Comparison of ENCODE assay signal across 8 cellular contexts in the genomic region with DNA sequence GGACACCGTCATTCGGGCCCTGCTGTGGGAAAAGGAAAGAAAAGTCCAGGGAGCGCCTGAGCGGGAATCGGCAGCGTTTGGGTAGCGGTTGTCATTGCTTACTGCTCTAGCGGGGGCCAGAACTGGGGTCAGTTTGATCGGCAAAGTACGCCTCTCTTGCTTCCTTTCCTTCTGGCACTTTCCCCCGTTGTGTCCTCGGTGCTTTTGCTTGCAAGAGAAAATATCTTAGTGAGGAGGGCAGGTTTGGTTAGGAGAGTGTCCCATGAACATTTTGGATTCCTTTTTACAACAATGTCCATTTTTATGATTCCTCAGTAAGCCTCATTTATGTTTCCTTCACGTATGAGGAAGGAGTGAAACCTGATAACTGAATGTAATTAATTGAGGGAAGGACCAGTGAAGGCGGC. TPM values are rescaled to one million over a fixed set of nuclear protein-coding genes. Genes with fewer than 3 reads are reported as not detected.
DNase-seq lines count a peak whose midpoint lies in the region; ATAC-seq and TF ChIP-seq lines count a peak whose summit lies in the region.

No MANE protein-coding gene starts in this region.

- no peaks in the 10 kb centered on the region for H3K9me3 Mint-ChIP-seq in CD4-positive, CD25-positive, alpha-beta regulatory T cell

- peak overlapping the region; percentile 93 for H3K9ac ChIP-seq in HUES64 (ENCODE audit: low read depth, low read length)

- DNase-seq in CD4-positive, CD25-positive, alpha-beta regulatory T cell: no peak
- DNase-seq in ascending aorta (ENCODE audit: low spot score in 2 of 2) (no peak), lower leg skin (ENCODE audit: low spot score in 2 of 2) (no peak), ureter (ENCODE audit: low spot score) (peak; percentile 44), HCEC 1CT (no peak), middle frontal gyrus (ENCODE audit: extremely low spot score, low spot score) (no peak)

- peak overlapping the region; percentile 63 to 90 (median 81) for H3K27ac Mint-ChIP-seq in CD4-positive, CD25-positive, alpha-beta regulatory T cell

- H3K27ac ChIP-seq in CD4-positive, CD25-positive, alpha-beta regulatory T cell (ENCODE audit: insufficient read depth, low read length, poor library complexity, severe bottlenecking): peak overlapping the region; percentile 1
- H3K27ac ChIP-seq in HUES64 (ENCODE audit: low read depth, low read length) (peak overlapping the region; percentile 78; the same call in 1 of the 2 replicates), ascending aorta (peak overlapping the region; percentile 70 to 82)

- H3K9me3 ChIP-seq in CD4-positive, CD25-positive, alpha-beta regulatory T cell (ENCODE audit: control insufficient read depth in 2 of 2, low read length in 2 of 2): no peaks in the 10 kb centered on the region
- H3K9me3 ChIP-seq in HUES64 (ENCODE audit: insufficient read depth, low read depth, low read length) (no peaks in the 10 kb centered on the region), ascending aorta (no peaks in the 10 kb centered on the region)

- peaks cover 20% of the 10 kb centered on the region for H3K36me3 Mint-ChIP-seq in CD4-positive, CD25-positive, alpha-beta regulatory T cell

- ATAC-seq in CD4-positive, CD25-positive, alpha-beta regulatory T cell (ENCODE audit: low read depth in 2 of 2): no peak
- ATAC-seq in GM19328 (IDR thresholded peaks at IDR 0.05; ENCODE audit: unreplicated experiment): no peak

- peak overlapping the region; percentile 81 for H3K4me3 ChIP-seq in CD4-positive, CD25-positive, alpha-beta regulatory T cell (ENCODE audit: low read depth, low read length)
- H3K4me3 ChIP-seq in HUES64 (ENCODE audit: low read length): peak overlapping the region; percentile 89
- peak overlapping the region; percentile 96 to 97 for H3K4me3 ChIP-seq in ascending aorta
- peak overlapping the region; percentile 97 for H3K4me3 ChIP-seq in lower leg skin (ENCODE audit: low read depth, poor library complexity, severe bottlenecking)

- no peak for TF ChIP-seq POLR2A in lower leg skin (IDR thresholded peaks at IDR 0.05)

- no peaks in the 10 kb centered on the region for H3K27me3 Mint-ChIP-seq in CD4-positive, CD25-positive, alpha-beta regulatory T cell

- TF ChIP-seq CTCF in ascending aorta (IDR thresholded peaks at IDR 0.05) (no peak), lower leg skin (IDR thresholded peaks at IDR 0.05) (no peak)

- H3K4me1 ChIP-seq in CD4-positive, CD25-positive, alpha-beta regulatory T cell (ENCODE audit: control insufficient read depth, insufficient read depth, low read length, poor library complexity, severe bottlenecking): peaks cover 17% of the 10 kb centered on the region
- H3K4me1 ChIP-seq in HUES64 (ENCODE audit: insufficient read depth, low read length) (peaks cover 10% of the 10 kb centered on the region), ascending aorta (peaks cover 0 to 9% of the 10 kb centered on the region in 2 donors)

- intact Hi-C loops in ascending aorta (cut with DNase I) (loop anchor here (5.0 kb wide), 4 partner anchors 176 to 964 kb away; partner anchors contain the start of genes ARMH1, ATP6V0B, DPH2 and HYI), lower leg skin (cut with DNase I; ENCODE audit: low total_unique reads) (no loop called here)

- H3K36me3 ChIP-seq in CD4-positive, CD25-positive, alpha-beta regulatory T cell (ENCODE audit: control insufficient read depth, insufficient read depth, low read length): peaks cover 25% of the 10 kb centered on the region
- H3K36me3 ChIP-seq in HUES64 (ENCODE audit: insufficient read depth, low read length): peaks cover 19% of the 10 kb centered on the region
- H3K36me3 ChIP-seq in ascending aorta: peaks cover 18 to 20% of the 10 kb centered on the region in 2 donors

- no peaks in the 10 kb centered on the region for H3K27me3 ChIP-seq in CD4-positive, CD25-positive, alpha-beta regulatory T cell (ENCODE audit: control insufficient read depth, insufficient read depth, low read length)
- no peaks in the 10 kb centered on the region for H3K27me3 ChIP-seq in HUES64 (ENCODE audit: insufficient read depth, low read length)
- no peaks in the 10 kb centered on the region for H3K27me3 ChIP-seq in ascending aorta

- H3K4me3 Mint-ChIP-seq in CD4-positive, CD25-positive, alpha-beta regulatory T cell: peak overlapping the region; percentile 88 to 95 (median 90)

- 3% methylated on average over 12 of the region's 14 CpGs for WGBS in HUES64
- WGBS in lower leg skin, 2 donors: 0 to 1% methylated on average over 14 of the region's 14 CpGs

- peaks cover 6 to 42% (median 25%) of the 10 kb centered on the region in 4 donors for H3K4me1 Mint-ChIP-seq in CD4-positive, CD25-positive, alpha-beta regulatory T cell

RNA-seq across cellular contexts. Expression of gene ST3GAL3, which starts 0.7 kb away (rescaled TPM):
- total RNA-seq in CD4-positive, CD25-positive, alpha-beta regulatory T cell: 25.0 TPM
- polyA plus RNA-seq in CD4-positive, CD25-positive, alpha-beta regulatory T cell: 1 to 10 TPM; 5.7 to 9.6 (median 8.3) TPM
- polyA plus RNA-seq in HUES64 (2013, experiment 1 of 2): 9.0 TPM
- polyA plus RNA-seq in HUES64 (2013, experiment 2 of 2): 12.8 TPM
- total RNA-seq in ascending aorta (34.3 TPM), lower leg skin (10 to 100 TPM in 1 of 4 donors, 1 to 10 TPM in 3; 6.9 to 10.5 (median 8.0) TPM), ureter (39.5 TPM)

RNA-seq across cellular contexts. Expression of gene KDM4A, which starts 58.1 kb away (rescaled TPM):
- total RNA-seq in CD4-positive, CD25-positive, alpha-beta regulatory T cell: 48.4 TPM
- 10 to 100 TPM in 2 of 4 donors, 1 to 10 TPM in 2; 8.0 to 10.6 (median 9.9) TPM for polyA plus RNA-seq in CD4-positive, CD25-positive, alpha-beta regulatory T cell
- polyA plus RNA-seq in HUES64 (2013, experiment 1 of 2): 52.2 TPM
- polyA plus RNA-seq in HUES64 (2013, experiment 2 of 2): 52.7 TPM
- total RNA-seq in ascending aorta: 23.3 TPM
- 10 to 100 TPM; 28.9 to 53.5 (median 37.6) TPM for total RNA-seq in lower leg skin
- total RNA-seq in ureter: 62.9 TPM

Comparison
In these comparisons a context has a peak if more than half of its experiments do, and no peak if none do; other contexts are left out.
1. H3K27ac ChIP-seq: peak in every context shown above with its lines; median percentile 78 in HUES64; 76 in ascending aorta; 1 in CD4-positive, CD25-positive, alpha-beta regulatory T cell.